ENCODE assay signal across 24 cellular contexts in genomic region chr13:114152285-114152645, GRCh38. TPM values are rescaled to one million over a fixed set of nuclear protein-coding genes. Genes with fewer than 3 reads are reported as not detected.
DNase-seq lines count a peak whose midpoint lies in the region; ATAC-seq and TF ChIP-seq lines count a peak whose summit lies in the region.
"Had no signal": no experiment of that assay in that cellular context is flagged by ENCODE, and none has a peak within 500 bp of the region (broad histone marks: within the 10 kb centered on the region; RNA-seq: fewer than 3 reads in every experiment).

No MANE protein-coding gene starts in this region.

- H3K27ac ChIP-seq in CD8-positive, alpha-beta T cell (ENCODE audit: low read depth, low read length) = peak overlapping the region; percentile 90
- H3K27ac ChIP-seq in breast epithelium = peak overlapping the region; percentile 65 to 88
- H3K27ac ChIP-seq: foreskin keratinocyte, GM23248, lower lobe of right lung had no signal

- intact Hi-C loops in activated CD4-positive, alpha-beta T cell treated with anti-CD3 and anti-CD28 coated beads for 36 hours (cut with DNase I, micrococcal nuclease) = no loop called here
- intact Hi-C loops in CD8-positive, alpha-beta T cell (cut with DNase I, micrococcal nuclease) = no loop called here
- intact Hi-C loops in breast epithelium (cut with DNase I; ENCODE audit: low total_unique reads) = no loop called here
- intact Hi-C loops in head of caudate nucleus (cut with DNase I) = no loop called here

- peak overlapping the region; percentile 45 for H3K27ac Mint-ChIP-seq in activated CD4-positive, alpha-beta T cell treated with anti-CD3 and anti-CD28 coated beads for 36 hours
- peak overlapping the region; percentile 95 for H3K27ac Mint-ChIP-seq in CD8-positive, alpha-beta T cell
- H3K27ac Mint-ChIP-seq in naive thymus-derived CD8-positive, alpha-beta T cell = peak overlapping the region in 9 of 10 donors; percentile 97 to 100 (median 99)

- H3K9me3 ChIP-seq in CD8-positive, alpha-beta T cell (ENCODE audit: low read length) = no peaks in the 10 kb centered on the region
- H3K9me3 ChIP-seq in breast epithelium = no peaks in the 10 kb centered on the region
- H3K9me3 ChIP-seq: ascending aorta, lower lobe of right lung had no signal

- no peaks in the 10 kb centered on the region for H3K27me3 Mint-ChIP-seq in activated CD4-positive, alpha-beta T cell treated with anti-CD3 and anti-CD28 coated beads for 36 hours
- no peaks in the 10 kb centered on the region for H3K27me3 Mint-ChIP-seq in CD8-positive, alpha-beta T cell (ENCODE audit: low read depth)
- no peaks in the 10 kb centered on the region for H3K27me3 Mint-ChIP-seq in naive thymus-derived CD8-positive, alpha-beta T cell
- H3K27me3 Mint-ChIP-seq: stimulated activated naive CD8-positive, alpha-beta T cell treated with anti-CD3 and anti-CD28 coated beads, Interleukin-15, amount 100 ng/mL, for 72 hours had no signal

- no peak overlapping the region for H3K4me3 ChIP-seq in CD8-positive, alpha-beta T cell (ENCODE audit: low read depth, low read length)
- no peak overlapping the region for H3K4me3 ChIP-seq in breast epithelium
- H3K4me3 ChIP-seq: GM23248, lower lobe of right lung had no signal

- no peak for TF ChIP-seq POLR2A in breast epithelium (IDR thresholded peaks at IDR 0.05)

- no peaks in the 10 kb centered on the region for H3K36me3 ChIP-seq in CD8-positive, alpha-beta T cell (ENCODE audit: insufficient read depth, low read length)
- no peaks in the 10 kb centered on the region for H3K36me3 ChIP-seq in breast epithelium
- H3K36me3 ChIP-seq: ascending aorta, lower lobe of right lung had no signal

- TF ChIP-seq CTCF in CD8-positive, alpha-beta T cell (IDR thresholded peaks at IDR 0.05) = no peak
- TF ChIP-seq CTCF in breast epithelium (IDR thresholded peaks at IDR 0.05) = no peak

- no peak overlapping the region for H3K4me3 Mint-ChIP-seq in activated CD4-positive, alpha-beta T cell treated with anti-CD3 and anti-CD28 coated beads for 36 hours
- H3K4me3 Mint-ChIP-seq in CD8-positive, alpha-beta T cell = no peak overlapping the region
- peak overlapping the region in 8 of 10 donors; percentile 67 to 84 (median 80) for H3K4me3 Mint-ChIP-seq in naive thymus-derived CD8-positive, alpha-beta T cell

- peaks cover 79% of the 10 kb centered on the region for H3K4me1 ChIP-seq in CD8-positive, alpha-beta T cell (ENCODE audit: insufficient read depth, low read length)
- H3K4me1 ChIP-seq in breast epithelium = peaks cover 0 to 6% of the 10 kb centered on the region in 2 donors
- H3K4me1 ChIP-seq: foreskin keratinocyte had no signal

- no peaks in the 10 kb centered on the region for H3K27me3 ChIP-seq in CD8-positive, alpha-beta T cell (ENCODE audit: insufficient read depth, low read length)
- no peaks in the 10 kb centered on the region for H3K27me3 ChIP-seq in breast epithelium
- H3K27me3 ChIP-seq: ascending aorta, foreskin keratinocyte had no signal

- no peak for DNase-seq in activated CD4-positive, alpha-beta T cell treated with anti-CD3 and anti-CD28 coated beads for 36 hours
- DNase-seq in activated CD4-positive, alpha-beta T cell treated with anti-CD3 and anti-CD28 coated beads, Interleukin-2, amount 50 U/mL, for 1 hour = no peak
- DNase-seq in CD8-positive, alpha-beta T cell = no peak
- no peak for DNase-seq in breast epithelium (ENCODE audit: low spot score in 2 of 2)
- no peak for DNase-seq in naive thymus-derived CD8-positive, alpha-beta T cell
- DNase-seq in head of caudate nucleus = no peak
- DNase-seq in NCI-H146 treated with DMSO at 0.1 percent for 48 hours (lab: John Stamatoyannopoulos, UW; ENCODE audit: unreplicated experiment) = no peak
- DNase-seq in activated CD4-positive, CD25-positive, alpha-beta regulatory T cell (lab: John Stamatoyannopoulos, UW) = no peak
- DNase-seq: activated gamma-delta T cell; cerebellar nuclear complex; effector CD4-positive, alpha-beta T cell; KG1; NCI-H1930; NCI-H82; SIG-M5; trophoblast cell had no signal

- no peak for ATAC-seq in activated CD4-positive, alpha-beta T cell treated with anti-CD3 and anti-CD28 coated beads for 36 hours
- ATAC-seq in CD8-positive, alpha-beta T cell = no peak
- no peak for ATAC-seq in naive thymus-derived CD8-positive, alpha-beta T cell

- peaks cover 2% of the 10 kb centered on the region for H3K9me3 Mint-ChIP-seq in activated CD4-positive, alpha-beta T cell treated with anti-CD3 and anti-CD28 coated beads for 36 hours (ENCODE audit: low read depth)
- H3K9me3 Mint-ChIP-seq in CD8-positive, alpha-beta T cell = no peaks in the 10 kb centered on the region
- peaks cover 0 to 12% (median 2%) of the 10 kb centered on the region in 9 donors for H3K9me3 Mint-ChIP-seq in naive thymus-derived CD8-positive, alpha-beta T cell

- no peaks in the 10 kb centered on the region for H3K36me3 Mint-ChIP-seq in activated CD4-positive, alpha-beta T cell treated with anti-CD3 and anti-CD28 coated beads for 36 hours (ENCODE audit: low read depth)
- peaks cover under 1% of the 10 kb centered on the region for H3K36me3 Mint-ChIP-seq in CD8-positive, alpha-beta T cell
- peaks cover 0 to 4% (median 2%) of the 10 kb centered on the region in 3 donors for H3K36me3 Mint-ChIP-seq in naive thymus-derived CD8-positive, alpha-beta T cell

- POLR2A ChIA-PET in activated CD4-positive, alpha-beta T cell treated with anti-CD3 and anti-CD28 coated beads for 36 hours (lab: Charles Lee) = no interaction called here
- POLR2A ChIA-PET in CD8-positive, alpha-beta T cell (lab: Charles Lee) = interaction anchor here (1.0 to 2.1 kb wide), 6 partner anchors 10 to 60 kb away, joined by 3 to 9 read pairs (median 4); no protein-coding TSS in a partner anchor
- POLR2A ChIA-PET in naive thymus-derived CD8-positive, alpha-beta T cell (lab: Charles Lee) = interaction anchor here (0.8 to 4.0 kb wide), 15 partner anchors 9 to 74 kb away, joined by 3 to 27 read pairs (median 5); partner anchors contain the start of gene RASA3

- peaks cover 72% of the 10 kb centered on the region for H3K4me1 Mint-ChIP-seq in activated CD4-positive, alpha-beta T cell treated with anti-CD3 and anti-CD28 coated beads for 36 hours
- peaks cover 73% of the 10 kb centered on the region for H3K4me1 Mint-ChIP-seq in CD8-positive, alpha-beta T cell (ENCODE audit: low read depth)
- H3K4me1 Mint-ChIP-seq in naive thymus-derived CD8-positive, alpha-beta T cell = peaks cover 39 to 82% (median 78%) of the 10 kb centered on the region in 4 donors

- CTCF ChIA-PET in activated CD4-positive, alpha-beta T cell treated with anti-CD3 and anti-CD28 coated beads for 36 hours (lab: Charles Lee) = interaction anchor here (1.1 to 1.5 kb wide), 4 partner anchors 9 to 74 kb away, joined by 4 to 7 read pairs (median 6); partner anchors contain the start of gene RASA3
- CTCF ChIA-PET in CD8-positive, alpha-beta T cell (lab: Charles Lee) = interaction anchor here (1.2 to 2.7 kb wide), 8 partner anchors 8 to 74 kb away, joined by 3 to 9 read pairs (median 4); no protein-coding TSS in a partner anchor

RNA-seq across cellular contexts. Expression of gene RASA3, which starts 19.8 kb away (rescaled TPM):
- 10 to 100 TPM; 33.0 to 34.7 TPM for total RNA-seq in activated CD4-positive, alpha-beta T cell treated with anti-CD3 and anti-CD28 coated beads for 36 hours
- 100 to 1,000 TPM; 144 TPM for total RNA-seq in CD8-positive, alpha-beta T cell
- 10 to 100 TPM; 14.2 to 54.9 (median 31.5) TPM for total RNA-seq in breast epithelium
- 100 to 1,000 TPM; 194 to 196 TPM for total RNA-seq in naive thymus-derived CD8-positive, alpha-beta T cell
- 100 to 1,000 TPM in 2 of 3 donors, 10 to 100 TPM in 1; 62.2 to 169 (median 105) TPM for polyA plus RNA-seq in naive thymus-derived CD8-positive, alpha-beta T cell

RNA-seq across cellular contexts. Expression of gene CFAP97D2, which starts 26.8 kb away (rescaled TPM):
- total RNA-seq in activated CD4-positive, alpha-beta T cell treated with anti-CD3 and anti-CD28 coated beads for 36 hours = not detected
- 1 to 10 TPM; 3.8 to 4.1 TPM for total RNA-seq in CD8-positive, alpha-beta T cell
- not detected for total RNA-seq in breast epithelium
- total RNA-seq in naive thymus-derived CD8-positive, alpha-beta T cell = 1 to 10 TPM; 1.5 to 2.0 TPM
- polyA plus RNA-seq in naive thymus-derived CD8-positive, alpha-beta T cell = 1 to 10 TPM; 2.6 to 4.8 (median 3.7) TPM
- total RNA-seq: ascending aorta, Calu3, foreskin keratinocyte, GM23248, osteocyte had no signal
- polyA plus RNA-seq: esophagus, foreskin keratinocyte, GM23248 had no signal

Comparison
In these comparisons a context has a peak if more than half of its experiments do, and no peak if none do; other contexts are left out.
1. H3K27ac Mint-ChIP-seq: peak in every context shown above with its lines; median percentile 99 in naive thymus-derived CD8-positive, alpha-beta T cell; 95 in CD8-positive, alpha-beta T cell; 45 in activated CD4-positive, alpha-beta T cell treated with anti-CD3 and anti-CD28 coated beads for 36 hours.
2. H3K4me3 Mint-ChIP-seq: peak in naive thymus-derived CD8-positive, alpha-beta T cell (8 of 10); none in activated CD4-positive, alpha-beta T cell treated with anti-CD3 and anti-CD28 coated beads for 36 hours (single experiment) and CD8-positive, alpha-beta T cell (single experiment).